ENCODE assay signal across 15 cellular contexts in genomic region chr13:102877285-102877684, GRCh38. TPM values are rescaled to one million over a fixed set of nuclear protein-coding genes. Genes with fewer than 3 reads are reported as not detected.
DNase-seq lines count a peak whose midpoint lies in the region; ATAC-seq and TF ChIP-seq lines count a peak whose summit lies in the region.
"Had no signal": no experiment of that assay in that cellular context is flagged by ENCODE, and none has a peak within 500 bp of the region (broad histone marks: within the 10 kb centered on the region; RNA-seq: fewer than 3 reads in every experiment).

No MANE protein-coding gene starts in this region.

- intact Hi-C loops in right lobe of liver (cut with DNase I) (no loop called here), esophagus muscularis mucosa (cut with DNase I) (no loop called here)

- H3K4me3 ChIP-seq in SJCRH30 = no peak overlapping the region
- no peak overlapping the region for H3K4me3 ChIP-seq in fibroblast of mammary gland (ENCODE audit: control insufficient read depth, low read depth, low read length)
- no peak overlapping the region for H3K4me3 ChIP-seq in right lobe of liver
- H3K4me3 ChIP-seq in esophagus muscularis mucosa = no peak overlapping the region
- H3K4me3 ChIP-seq: lung had no signal

- ATAC-seq in right lobe of liver (peak in 3 of 4 donors; percentile 30 to 92 (median 47)), HG02759 (IDR thresholded peaks at IDR 0.05; ENCODE audit: unreplicated experiment) (no peak), omental fat pad (ENCODE audit: low FRiP score) (no peak), HG03039 (IDR thresholded peaks at IDR 0.05; ENCODE audit: unreplicated experiment) (no peak)

- H3K27ac ChIP-seq in SJCRH30 = no peak overlapping the region
- H3K27ac ChIP-seq in right lobe of liver = no peak overlapping the region
- no peak overlapping the region for H3K27ac ChIP-seq in esophagus muscularis mucosa (replicated peaks in 1 of 4)

- TF ChIP-seq POLR2A in right lobe of liver (IDR thresholded peaks at IDR 0.05) (no peak), esophagus muscularis mucosa (IDR thresholded peaks at IDR 0.05; ENCODE audit: low read depth) (no peak)

- DNase-seq in ELR (ENCODE audit: low read depth) (peak; percentile 18), SJCRH30 (peak; percentile 17 to 25), fibroblast of mammary gland (ENCODE audit: low read depth) (peak; percentile 82), right lobe of liver (no peak), esophagus muscularis mucosa (ENCODE audit: extremely low spot score) (no peak), omental fat pad (ENCODE audit: low spot score) (no peak)
- DNase-seq: activated CD4-positive, alpha-beta memory T cell treated with anti-CD3 and anti-CD28 coated beads for 36 hours; erythroblast; HFFc6; NCI-H187 treated with DMSO at 0.1 percent for 48 hours; NCI-H524; substantia nigra had no signal

- no peak for TF ChIP-seq EP300 in esophagus muscularis mucosa (IDR thresholded peaks at IDR 0.05)

- H3K27me3 ChIP-seq in SJCRH30 (no peaks in the 10 kb centered on the region; the same call in 1 of the 2 replicates), right lobe of liver (no peaks in the 10 kb centered on the region), esophagus muscularis mucosa (no peaks in the 10 kb centered on the region)

- 93% methylated on average over 1 of the region's 1 CpG for WGBS in right lobe of liver (ENCODE audit: insufficient coverage, low coverage, low lambda C conversion rate, missing lambda C conversion rate)
- 97% methylated on average over 1 of the region's 1 CpG for WGBS in esophagus muscularis mucosa

- peaks cover 23% of the 10 kb centered on the region for H3K36me3 ChIP-seq in SJCRH30
- peaks cover 0 to 45% (median 21%) of the 10 kb centered on the region in 4 donors for H3K36me3 ChIP-seq in right lobe of liver
- peaks cover 17 to 56% (median 38%) of the 10 kb centered on the region in 4 donors for H3K36me3 ChIP-seq in esophagus muscularis mucosa

- H3K9me3 ChIP-seq in SJCRH30 (replicated peaks) (no peaks in the 10 kb centered on the region), right lobe of liver (no peaks in the 10 kb centered on the region), esophagus muscularis mucosa (no peaks in the 10 kb centered on the region)

- no peak for TF ChIP-seq CTCF in fibroblast of mammary gland (conservative IDR thresholded peaks at IDR 0.05; ENCODE audit: control insufficient read depth, insufficient read depth, low read depth, low read length)
- no peak for TF ChIP-seq CTCF in right lobe of liver (IDR thresholded peaks at IDR 0.05)
- TF ChIP-seq CTCF in esophagus muscularis mucosa (IDR thresholded peaks at IDR 0.05) = no peak
- TF ChIP-seq CTCF in omental fat pad (IDR thresholded peaks at IDR 0.05) = no peak

- H3K4me1 ChIP-seq in SJCRH30 (peaks cover 2% of the 10 kb centered on the region), right lobe of liver (no peaks in the 10 kb centered on the region), esophagus muscularis mucosa (peaks cover 0 to 11% (median 6%) of the 10 kb centered on the region in 4 donors)

RNA-seq across cellular contexts. Expression of gene ERCC5, which starts 31.5 kb away (rescaled TPM):
- total RNA-seq in SJCRH30 (2014; rRNA removed; shearing (Covaris generic)) = 24.5 and 28.4 TPM in 2 replicates
- 10 to 100 TPM; 21.6 to 47.4 (median 29.2) TPM for total RNA-seq in right lobe of liver
- total RNA-seq in esophagus muscularis mucosa = 10 to 100 TPM; 36.1 to 61.0 (median 44.0) TPM
- 10 to 100 TPM; 42.5 to 81.8 (median 68.3) TPM for total RNA-seq in omental fat pad

Comparison
In these comparisons a context has a peak if more than half of its experiments do, and no peak if none do; other contexts are left out.
1. DNase-seq: peak in ELR (single experiment), SJCRH30 (2 of 2) and fibroblast of mammary gland (single experiment); none in right lobe of liver (0 of 3), esophagus muscularis mucosa (single experiment) and omental fat pad (single experiment).
2. ATAC-seq: peak in right lobe of liver (3 of 4); none in HG02759 (single experiment), omental fat pad (single experiment) and HG03039 (single experiment).